In the genomic region with DNA sequence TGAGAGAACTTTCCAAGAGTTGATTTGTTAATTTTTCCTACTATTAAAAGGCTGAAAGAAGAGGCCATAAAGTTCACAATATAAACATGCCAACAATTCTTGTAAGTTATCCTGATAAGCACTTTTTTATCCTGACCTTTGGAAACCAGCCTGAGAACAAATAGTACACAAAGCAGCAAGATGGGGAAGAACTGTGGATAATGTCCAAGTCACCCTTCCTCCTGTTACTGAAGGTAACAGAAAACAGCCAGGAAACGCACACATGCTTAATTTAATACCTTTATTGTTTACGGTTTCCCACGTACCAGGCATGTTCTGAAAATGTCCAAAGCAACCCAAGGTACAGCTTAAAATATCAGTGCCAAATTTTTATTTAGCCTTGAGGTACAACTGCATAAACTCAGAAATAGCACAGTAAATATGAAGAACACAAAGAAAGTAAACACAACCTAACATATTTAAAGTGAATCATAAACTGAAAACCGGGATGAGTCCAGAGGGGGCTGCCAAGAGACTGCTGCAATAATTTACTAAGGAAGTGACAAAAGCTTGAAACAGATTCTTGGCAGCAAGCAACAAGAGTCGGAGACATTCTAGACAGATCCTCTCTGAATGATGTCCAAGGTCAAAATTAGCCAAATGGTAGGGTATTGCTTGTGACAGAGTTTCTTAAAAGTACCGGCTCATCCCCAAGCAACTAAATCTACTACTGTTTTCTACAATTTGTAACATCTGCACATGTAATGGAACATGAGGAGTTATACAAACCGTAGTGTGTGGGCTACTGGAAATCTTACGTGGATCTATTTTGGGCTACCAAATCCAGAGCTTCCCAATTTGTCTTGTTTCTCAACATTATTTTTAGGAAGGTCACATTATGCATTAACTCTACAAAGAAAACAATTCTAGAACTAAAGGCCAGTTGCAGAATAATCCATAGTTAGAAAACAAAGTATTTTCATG, we compare ENCODE assay signal across 12 cellular contexts.
A peak's percentile ranks its signal among the peaks of the same experiment; 100 is the strongest.
DNase-seq lines count a peak whose midpoint lies in the region; ATAC-seq and TF ChIP-seq lines count a peak whose summit lies in the region.
"Had no signal": no experiment of that assay in that cellular context is flagged by ENCODE, and none has a peak within 500 bp of the region (broad histone marks: within the 10 kb centered on the region; RNA-seq: fewer than 3 reads in every experiment).

No MANE protein-coding gene starts in this region.

- POLR2A ChIA-PET in CD8-positive, alpha-beta T cell (lab: Charles Lee): interaction anchor here (0.6 kb wide), 1 partner anchor 13 kb away, joined by 3 read pairs; no protein-coding TSS in a partner anchor

- H3K36me3 ChIP-seq in CD8-positive, alpha-beta T cell (ENCODE audit: insufficient read depth, low read length): no peaks in the 10 kb centered on the region
- H3K36me3 ChIP-seq: colonic mucosa had no signal

- no peaks in the 10 kb centered on the region for H3K4me1 Mint-ChIP-seq in CD8-positive, alpha-beta T cell (ENCODE audit: low read depth)

- H3K27me3 ChIP-seq in CD8-positive, alpha-beta T cell (ENCODE audit: insufficient read depth, low read length): no peaks in the 10 kb centered on the region
- H3K27me3 ChIP-seq: colonic mucosa had no signal

- H3K27ac ChIP-seq in CD8-positive, alpha-beta T cell (ENCODE audit: low read depth, low read length): no peak overlapping the region
- H3K27ac ChIP-seq: colonic mucosa had no signal

- CTCF ChIA-PET in CD8-positive, alpha-beta T cell (lab: Charles Lee): no interaction called here

- TF ChIP-seq CTCF in CD8-positive, alpha-beta T cell (IDR thresholded peaks at IDR 0.05): no peak

- no peaks in the 10 kb centered on the region for H3K4me1 ChIP-seq in CD8-positive, alpha-beta T cell (ENCODE audit: insufficient read depth, low read length)
- H3K4me1 ChIP-seq: colonic mucosa had no signal

- no peak for ATAC-seq in CD8-positive, alpha-beta T cell
- ATAC-seq in GM18505 (IDR thresholded peaks at IDR 0.05; ENCODE audit: unreplicated experiment) (no peak), HG03196 (IDR thresholded peaks at IDR 0.05; ENCODE audit: unreplicated experiment) (no peak)

- no peaks in the 10 kb centered on the region for H3K9me3 Mint-ChIP-seq in CD8-positive, alpha-beta T cell

- DNase-seq in NCI-H446 (lab: John Stamatoyannopoulos, UW) (peak; percentile 32 to 67), dermis blood vessel endothelial cell (peak; percentile 49), left kidney (ENCODE audit: low read depth, low spot score) (peak; percentile 43), superior temporal gyrus (ENCODE audit: extremely low spot score) (peak; percentile 69), SIG-M5 (lab: John Stamatoyannopoulos, UW) (no peak)
- no peak for DNase-seq in CD8-positive, alpha-beta T cell
- DNase-seq: colonic mucosa, DMS153, NCI-H1048 had no signal

- no peak overlapping the region for H3K4me3 ChIP-seq in CD8-positive, alpha-beta T cell (ENCODE audit: low read depth, low read length)
- H3K4me3 ChIP-seq: colonic mucosa, skin epidermis had no signal

- TF ChIP-seq POLR2A in GM18505 (IDR thresholded peaks at IDR 0.05; ENCODE audit: borderline replicate concordance, extremely low read depth, insufficient read depth, insufficient read length): no peak

- no peak overlapping the region for H3K4me3 Mint-ChIP-seq in CD8-positive, alpha-beta T cell

- no peaks in the 10 kb centered on the region for H3K9me3 ChIP-seq in CD8-positive, alpha-beta T cell (ENCODE audit: low read length)
- H3K9me3 ChIP-seq: colonic mucosa had no signal

- H3K27me3 Mint-ChIP-seq in CD8-positive, alpha-beta T cell (ENCODE audit: low read depth): peaks cover 9% of the 10 kb centered on the region

- H3K36me3 Mint-ChIP-seq in CD8-positive, alpha-beta T cell: no peaks in the 10 kb centered on the region

- intact Hi-C loops in CD8-positive, alpha-beta T cell (cut with DNase I, micrococcal nuclease): no loop called here

- no peak overlapping the region for H3K27ac Mint-ChIP-seq in CD8-positive, alpha-beta T cell

Comparison
In these comparisons a context has a peak if more than half of its experiments do, and no peak if none do; other contexts are left out.
1. DNase-seq: peak in NCI-H446 (2 of 2), dermis blood vessel endothelial cell (single experiment), left kidney (single experiment) and superior temporal gyrus (single experiment); none in CD8-positive, alpha-beta T cell (0 of 7) and SIG-M5 (single experiment).